In the genomic region with DNA sequence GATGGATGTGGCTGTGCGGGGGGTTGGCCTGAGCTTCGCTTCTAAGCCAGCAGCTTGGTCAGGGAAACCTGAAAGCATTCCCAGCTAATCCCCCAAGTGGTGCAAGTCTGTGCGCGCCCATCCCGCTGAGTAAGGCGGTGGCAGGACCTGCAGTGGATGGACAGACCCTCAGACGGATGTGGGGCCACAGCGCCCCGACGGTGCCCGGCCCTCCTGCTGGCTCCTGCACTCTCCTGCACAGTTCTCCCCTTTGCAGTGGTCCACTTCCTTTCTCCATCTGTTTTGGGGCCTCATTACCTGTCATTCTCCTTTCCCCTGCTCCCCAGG, we compare ENCODE assay signal across 9 cellular contexts. TPM values are rescaled to one million over a fixed set of nuclear protein-coding genes. Genes with fewer than 3 reads are reported as not detected.
DNase-seq lines count a peak whose midpoint lies in the region; ATAC-seq and TF ChIP-seq lines count a peak whose summit lies in the region.
"Had no signal": no experiment of that assay in that cellular context is flagged by ENCODE, and none has a peak within 500 bp of the region (broad histone marks: within the 10 kb centered on the region; RNA-seq: fewer than 3 reads in every experiment).

No MANE protein-coding gene starts in this region.

- H2AFZ ChIP-seq in neural progenitor cell (replicated peaks), result peak overlapping the region; percentile 97

- intact Hi-C loops in dendritic cell treated with granulocyte-macrophage colony-stimulating factor and Interleukin-4, amounts not matched to agents 40 ng/mL and 50 ng/mL, for 4 days (cut with micrococcal nuclease), result no loop called here

- H4K20me1 ChIP-seq in neural progenitor cell (ENCODE audit: low read depth), result peaks cover 4% of the 10 kb centered on the region

- H3K36me3 Mint-ChIP-seq in CD8-positive, alpha-beta memory T cell, result peaks cover 0 to 2% (median 0%) of the 10 kb centered on the region in 3 donors
- H3K36me3 Mint-ChIP-seq in dendritic cell treated with granulocyte-macrophage colony-stimulating factor and Interleukin-4, amounts not matched to agents 40 ng/mL and 50 ng/mL, for 4 days (ENCODE audit: low read depth), result peaks cover 8% of the 10 kb centered on the region
- no peaks in the 10 kb centered on the region for H3K36me3 Mint-ChIP-seq in neural progenitor cell

- TF ChIP-seq CTCF in neural progenitor cell (IDR thresholded peaks at IDR 0.05), result no peak

- POLR2A ChIA-PET in CD8-positive, alpha-beta memory T cell (lab: Charles Lee), result no interaction called here

- H3K27me3 ChIP-seq in CD8-positive, alpha-beta memory T cell (ENCODE audit: insufficient read depth, low read length, poor library complexity, severe bottlenecking), result no peaks in the 10 kb centered on the region
- peaks cover 9% of the 10 kb centered on the region for H3K27me3 ChIP-seq in NT2/D1 (ENCODE audit: insufficient read depth, insufficient read length)
- peaks cover 5% of the 10 kb centered on the region for H3K27me3 ChIP-seq in neural progenitor cell

- no peak for DNase-seq in CD8-positive, alpha-beta memory T cell
- DNase-seq in NT2/D1 (ENCODE audit: low read depth, low spot score), result no peak
- no peak for DNase-seq in neural progenitor cell (ENCODE audit: low spot score)
- DNase-seq in NAMALWA (ENCODE audit: low spot score), result no peak
- no peak for DNase-seq in NCI-H2227 (lab: John Stamatoyannopoulos, UW; ENCODE audit: unreplicated experiment)
- no peak for DNase-seq in NCI-H128 (lab: John Stamatoyannopoulos, UW; ENCODE audit: unreplicated experiment)

- peak overlapping the region in 1 of 8 donors; percentile 86 for H3K27ac Mint-ChIP-seq in CD8-positive, alpha-beta memory T cell
- H3K27ac Mint-ChIP-seq in dendritic cell treated with granulocyte-macrophage colony-stimulating factor and Interleukin-4, amounts not matched to agents 40 ng/mL and 50 ng/mL, for 4 days, result no peak overlapping the region
- peak overlapping the region; percentile 89 for H3K27ac Mint-ChIP-seq in neural progenitor cell

- peak overlapping the region; percentile 87 for H3K4me3 ChIP-seq in CD8-positive, alpha-beta memory T cell (ENCODE audit: low read length)
- H3K4me3 ChIP-seq in NT2/D1 (ENCODE audit: insufficient read length, low read depth) (peak overlapping the region; percentile 27), neural progenitor cell (peak overlapping the region; percentile 95)

- no peaks in the 10 kb centered on the region for H3K9me3 ChIP-seq in CD8-positive, alpha-beta memory T cell (ENCODE audit: low read length)
- H3K9me3 ChIP-seq in NT2/D1 (ENCODE audit: insufficient read depth, low read length) (no peaks in the 10 kb centered on the region), neural progenitor cell (ENCODE audit: low read depth) (no peaks in the 10 kb centered on the region)

- H3K4me2 ChIP-seq in neural progenitor cell, result peak overlapping the region; percentile 100

- H3K4me1 ChIP-seq in CD8-positive, alpha-beta memory T cell (ENCODE audit: insufficient read depth, low read length), result peaks cover 14% of the 10 kb centered on the region
- H3K4me1 ChIP-seq in NT2/D1 (ENCODE audit: insufficient read depth, insufficient read length) (peaks cover 43% of the 10 kb centered on the region), neural progenitor cell (peaks cover 21% of the 10 kb centered on the region)

- no peaks in the 10 kb centered on the region for H3K36me3 ChIP-seq in CD8-positive, alpha-beta memory T cell (ENCODE audit: insufficient read depth, low read length)
- H3K36me3 ChIP-seq in NT2/D1 (ENCODE audit: insufficient read depth, insufficient read length, low read length) (peaks cover 9% of the 10 kb centered on the region), neural progenitor cell (no peaks in the 10 kb centered on the region)

- H3K4me1 Mint-ChIP-seq in CD8-positive, alpha-beta memory T cell, result peaks cover 12 to 18% (median 14%) of the 10 kb centered on the region in 3 donors
- H3K4me1 Mint-ChIP-seq in dendritic cell treated with granulocyte-macrophage colony-stimulating factor and Interleukin-4, amounts not matched to agents 40 ng/mL and 50 ng/mL, for 4 days (ENCODE audit: low read depth), result peaks cover 34% of the 10 kb centered on the region
- H3K4me1 Mint-ChIP-seq in neural progenitor cell, result peaks cover 54% of the 10 kb centered on the region

- H3K79me2 ChIP-seq in neural progenitor cell (ENCODE audit: low read depth), result peaks cover 10% of the 10 kb centered on the region

- peak overlapping the region; percentile 61 to 87 (median 71) for H3K4me3 Mint-ChIP-seq in CD8-positive, alpha-beta memory T cell
- peak overlapping the region; percentile 76 for H3K4me3 Mint-ChIP-seq in dendritic cell treated with granulocyte-macrophage colony-stimulating factor and Interleukin-4, amounts not matched to agents 40 ng/mL and 50 ng/mL, for 4 days
- H3K4me3 Mint-ChIP-seq in neural progenitor cell, result peak overlapping the region; percentile 80

- peaks cover 0 to 2% of the 10 kb centered on the region in 2 donors for H3K27me3 Mint-ChIP-seq in CD8-positive, alpha-beta memory T cell
- H3K27me3 Mint-ChIP-seq in dendritic cell treated with granulocyte-macrophage colony-stimulating factor and Interleukin-4, amounts not matched to agents 40 ng/mL and 50 ng/mL, for 4 days, result peaks cover 38% of the 10 kb centered on the region
- peaks cover 10% of the 10 kb centered on the region for H3K27me3 Mint-ChIP-seq in neural progenitor cell (ENCODE audit: insufficient read depth, low read depth)

- peak overlapping the region; percentile 76 for H3K9ac ChIP-seq in NT2/D1 (ENCODE audit: insufficient read length, low read depth)
- no peak overlapping the region for H3K9ac ChIP-seq in neural progenitor cell

- CTCF ChIA-PET in CD8-positive, alpha-beta memory T cell (lab: Charles Lee), result no interaction called here

- ATAC-seq in HG03097 (IDR thresholded peaks at IDR 0.05; ENCODE audit: low FRiP score, unreplicated experiment), result no peak

- peaks cover 41% of the 10 kb centered on the region for H3F3A ChIP-seq in neural progenitor cell (ENCODE audit: low read depth)

- no peaks in the 10 kb centered on the region for H3K9me3 Mint-ChIP-seq in CD8-positive, alpha-beta memory T cell
- no peaks in the 10 kb centered on the region for H3K9me3 Mint-ChIP-seq in dendritic cell treated with granulocyte-macrophage colony-stimulating factor and Interleukin-4, amounts not matched to agents 40 ng/mL and 50 ng/mL, for 4 days
- H3K9me3 Mint-ChIP-seq in neural progenitor cell, result no peaks in the 10 kb centered on the region

- H3K27ac ChIP-seq in CD8-positive, alpha-beta memory T cell (ENCODE audit: low read depth, low read length), result peak overlapping the region; percentile 38
- no peak overlapping the region for H3K27ac ChIP-seq in neural progenitor cell

RNA-seq across cellular contexts. Expression of gene ATP2A1, which starts 2.3 kb away (rescaled TPM):
- total RNA-seq in CD8-positive, alpha-beta memory T cell, result 1 to 10 TPM; 1.9 to 2.1 TPM
- not detected for polyA plus RNA-seq in CD8-positive, alpha-beta memory T cell
- total RNA-seq in neural progenitor cell (ENCODE audit: low replicate concordance), result 1.6 and 8.2 TPM in 2 replicates
- total RNA-seq: dermis blood vessel endothelial cell had no signal

RNA-seq across cellular contexts. Expression of gene SH2B1, which starts 16.9 kb away (rescaled TPM):
- 10 to 100 TPM; 39.6 to 44.7 TPM for total RNA-seq in CD8-positive, alpha-beta memory T cell
- 3.5 TPM for polyA plus RNA-seq in CD8-positive, alpha-beta memory T cell
- 12.4 and 30.6 TPM in 2 replicates for total RNA-seq in neural progenitor cell (ENCODE audit: low replicate concordance)

RNA-seq across cellular contexts. Expression of gene TUFM, which starts 34.4 kb away (rescaled TPM):
- total RNA-seq in CD8-positive, alpha-beta memory T cell, result 100 to 1,000 TPM; 320 to 347 TPM
- 146 TPM for polyA plus RNA-seq in CD8-positive, alpha-beta memory T cell
- 74.0 and 131 TPM in 2 replicates for total RNA-seq in neural progenitor cell (ENCODE audit: low replicate concordance)

RNA-seq across cellular contexts. Expression of gene RABEP2, which starts 44.5 kb away (rescaled TPM):
- total RNA-seq in CD8-positive, alpha-beta memory T cell, result 10 to 100 TPM; 20.8 to 21.7 TPM
- 6.6 TPM for polyA plus RNA-seq in CD8-positive, alpha-beta memory T cell
- total RNA-seq in neural progenitor cell (ENCODE audit: low replicate concordance), result 9.1 and 22.0 TPM in 2 replicates

RNA-seq across cellular contexts. Expression of gene CD19, which starts 51.2 kb away (rescaled TPM):
- not detected for total RNA-seq in CD8-positive, alpha-beta memory T cell
- polyA plus RNA-seq in CD8-positive, alpha-beta memory T cell, result not detected
- 0.15 TPM in 1 of 2 replicates, not detected in the other for total RNA-seq in neural progenitor cell (ENCODE audit: low replicate concordance)
- total RNA-seq: dermis blood vessel endothelial cell had no signal

Comparison
In these comparisons a context has a peak if more than half of its experiments do, and no peak if none do; other contexts are left out.
1. H3K4me3 ChIP-seq: peak in every context shown above with its lines; median percentile 95 in neural progenitor cell; 87 in CD8-positive, alpha-beta memory T cell; 27 in NT2/D1.